In genomic region chr3:5388091-5388490, GRCh38 we compare ENCODE assay signal across 27 cellular contexts.
"Had no signal": no experiment of that assay in that cellular context is flagged by ENCODE, and none has a peak within 500 bp of the region (broad histone marks: within the 10 kb centered on the region; RNA-seq: fewer than 3 reads in every experiment).

No MANE protein-coding gene starts in this region.

- H3K4me1 ChIP-seq: ascending aorta, esophagus muscularis mucosa, heart right ventricle, left lung, right atrium auricular region, tibial artery had no signal

- H3K4me3 ChIP-seq: ascending aorta, esophagus muscularis mucosa, heart right ventricle, left lung, lung, mucosa of descending colon, right atrium auricular region, suprapubic skin, tibial artery had no signal

- H3K9me3 ChIP-seq: ascending aorta, esophagus muscularis mucosa, heart right ventricle, left lung, mucosa of descending colon, right atrium auricular region, suprapubic skin, tibial artery had no signal

- H3K27me3 ChIP-seq: ascending aorta, esophagus muscularis mucosa, left lung, right atrium auricular region, suprapubic skin, tibial artery had no signal

- ATAC-seq: activated CD4-positive, CD25-positive, alpha-beta regulatory T cell treated with anti-CD3 and anti-CD28 coated beads, Interleukin-2, amount 50 U/mL, for 24 hours; heart right ventricle; left lung; mucosa of descending colon; natural killer cell treated with Interleukin-12 subunit alpha and Interleukin-12 subunit beta and Interleukin-15 and Interleukin-18, amount 100 ng/mL, for 72 hours; T-helper 17 cell had no signal

- DNase-seq: activated CD4-positive, alpha-beta memory T cell treated with anti-CD3 and anti-CD28 coated beads for 36 hours; activated CD4-positive, alpha-beta T cell treated with anti-CD3 and anti-CD28 coated beads for 48 hours; activated CD8-positive, alpha-beta memory T cell treated with anti-CD3 and anti-CD28 coated beads, Interleukin-2, amount 50 U/mL, for 4 hours; activated effector memory CD4-positive, alpha-beta T cell treated with anti-CD3 and anti-CD28 coated beads, Interleukin-2, amount 50 U/mL, for 16 hours; activated naive CD4-positive, alpha-beta T cell treated with anti-CD3 and anti-CD28 coated beads, Interleukin-2, amount 10 ng/mL, durations not matched to agents 7 days and 5 days; activated naive CD8-positive, alpha-beta T cell treated with anti-CD3 and anti-CD28 coated beads, Interleukin-2, amount 10 ng/mL, durations not matched to agents 7 days and 5 days; activated T-cell treated with anti-CD3 and anti-CD28 coated beads, Interleukin-2, amount 50 U/mL, for 1 hour; caudate nucleus; foreskin melanocyte; heart right ventricle; kidney glomerular epithelial cell; left lung; mucosa of descending colon; stimulated activated CD4-positive, alpha-beta T cell treated with anti-CD3 and anti-CD28 coated beads, Interleukin-15, amount 100 ng/mL, for 24 hours; stimulated activated CD4-positive, alpha-beta T cell treated with anti-CD3 and anti-CD28 coated beads, Interleukin-2, amount 100 ng/mL, for 24 hours; stimulated activated naive CD4-positive, alpha-beta T cell; T-helper 17 cell; T1000; tibial artery; WERI-Rb-1 had no signal

- H3K27ac ChIP-seq: ascending aorta, esophagus muscularis mucosa, heart right ventricle, left lung, right atrium auricular region, suprapubic skin, tibial artery, WERI-Rb-1 had no signal

- H3K36me3 ChIP-seq: ascending aorta, esophagus muscularis mucosa, heart right ventricle, left lung, right atrium auricular region, suprapubic skin, tibial artery, WERI-Rb-1 had no signal
